14 cellular contexts compared by ENCODE assay signal in the genomic region with DNA sequence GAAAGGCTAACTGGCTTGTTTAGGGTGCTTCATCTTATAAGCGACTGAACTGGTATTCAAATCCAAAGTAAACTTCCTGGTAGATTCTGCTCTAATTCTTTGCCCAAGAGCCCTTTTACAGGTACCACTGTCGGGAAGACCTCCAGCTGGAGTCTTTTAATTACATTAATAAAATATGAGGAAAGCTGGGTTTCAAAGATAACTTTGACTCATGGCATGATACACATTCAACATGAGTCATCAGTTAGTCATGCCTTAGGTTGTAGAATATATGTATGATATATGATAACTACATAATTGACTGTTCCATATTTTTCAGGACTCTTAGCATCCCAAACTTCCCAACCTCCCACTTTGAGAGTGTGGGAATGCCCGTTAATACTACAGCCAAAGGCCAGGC. TPM values are rescaled to one million over a fixed set of nuclear protein-coding genes. Genes with fewer than 3 reads are reported as not detected.
DNase-seq lines count a peak whose midpoint lies in the region; ATAC-seq, FAIRE-seq and TF ChIP-seq lines count a peak whose summit lies in the region.
"Had no signal": no experiment of that assay in that cellular context is flagged by ENCODE, and none has a peak within 500 bp of the region (broad histone marks: within the 10 kb centered on the region; RNA-seq: fewer than 3 reads in every experiment).

No MANE protein-coding gene starts in this region.

- intact Hi-C loops in activated naive CD4-positive, alpha-beta T cell treated with anti-CD3 and anti-CD28 coated beads for 36 hours (cut with micrococcal nuclease), result loop anchor here (1.0 to 2.0 kb wide), 3 partner anchors 28 to 49 kb away; no protein-coding TSS in a partner anchor
- intact Hi-C loops in Panc1 (cut with micrococcal nuclease; ENCODE audit: unreplicated experiment), result no loop called here
- intact Hi-C loops in endothelial cell of umbilical vein (cut with micrococcal nuclease), result loop anchor here (1.0 kb wide), 2 partner anchors 29 to 104 kb away; no protein-coding TSS in a partner anchor

- H3K79me2 ChIP-seq in endothelial cell of umbilical vein (ENCODE audit: control insufficient read depth, insufficient read depth, low read length), result peaks cover 5% of the 10 kb centered on the region

- no peak overlapping the region for H3K4me3 Mint-ChIP-seq in activated naive CD4-positive, alpha-beta T cell treated with anti-CD3 and anti-CD28 coated beads for 36 hours

- BruUV-seq in Panc1 (replicated peaks; lab: Mats Ljungman, UMichigan), result no TSS peak
- BruUV-seq in endothelial cell of umbilical vein (replicated peaks; lab: Mats Ljungman, UMichigan), result no TSS peak

- peak overlapping the region in 1 of 2 donors; percentile 11 for H3K27ac Mint-ChIP-seq in activated naive CD4-positive, alpha-beta T cell treated with anti-CD3 and anti-CD28 coated beads, Interleukin-2, amount 50 U/mL, for 72 hours
- no peak overlapping the region for H3K27ac Mint-ChIP-seq in activated naive CD4-positive, alpha-beta T cell treated with anti-CD3 and anti-CD28 coated beads for 36 hours

- H3K36me3 ChIP-seq in Panc1 (ENCODE audit: control insufficient read depth, insufficient read depth, low read length) (peaks cover 6% of the 10 kb centered on the region; the same call in 1 of the 2 replicates), endothelial cell of umbilical vein (ENCODE audit: control insufficient read depth in 2 of 2, extremely low read depth in 1 of 2, insufficient read depth in 2 of 2, low read length in 2 of 2) (peaks cover 7 to 9% of the 10 kb centered on the region in 2 experiments)

- no peak for DNase-seq in activated naive CD4-positive, alpha-beta T cell treated with anti-CD3 and anti-CD28 coated beads, Interleukin-2, amount 50 U/mL, for 72 hours (ENCODE audit: low spot score in 2 of 2)
- no peak for DNase-seq in activated naive CD4-positive, alpha-beta T cell treated with anti-CD3 and anti-CD28 coated beads for 36 hours
- DNase-seq in Panc1 (ENCODE audit: low read depth, low spot score), result peak; percentile 25
- DNase-seq in endothelial cell of umbilical vein (ENCODE audit: low read depth, low spot score), result peak; percentile 76
- peak; percentile 1 for DNase-seq in stromal cell of bone marrow (ENCODE audit: low read depth)
- DNase-seq in AML-193 (lab: John Stamatoyannopoulos, UW), result no peak
- DNase-seq: activated naive CD4-positive, alpha-beta T cell; DMS79 treated with DMSO at 0.1 percent for 48 hours; H7; left lung; spleen had no signal

- H2AFZ ChIP-seq in endothelial cell of umbilical vein (ENCODE audit: low read depth, low read length), result no peak overlapping the region

- in situ Hi-C loops in Panc1 (cut with HindIII; ENCODE audit: low pct_unique_long_range_greater_than_20kb, low sequenced_read_pairs), result no loop called here

- ATAC-seq in activated naive CD4-positive, alpha-beta T cell treated with anti-CD3 and anti-CD28 coated beads, Interleukin-2, amount 50 U/mL, for 72 hours, result peak; percentile 73 to 77
- ATAC-seq in Panc1, result peak; percentile 66; the same call in 1 of the 2 replicates
- ATAC-seq in HG02571 (IDR thresholded peaks at IDR 0.05; ENCODE audit: unreplicated experiment), result no peak
- ATAC-seq in HG02884 (IDR thresholded peaks at IDR 0.05; ENCODE audit: unreplicated experiment), result no peak
- ATAC-seq: left lung had no signal

- CTCF ChIA-PET in activated naive CD4-positive, alpha-beta T cell treated with anti-CD3 and anti-CD28 coated beads for 36 hours (lab: Charles Lee), result interaction anchor here (1.5 kb wide), 1 partner anchor 129 kb away, joined by 6 read pairs; no protein-coding TSS in a partner anchor
- CTCF ChIA-PET in Panc1 (lab: Charles Lee), result no interaction called here
- CTCF ChIA-PET in endothelial cell of umbilical vein (lab: Charles Lee), result interaction anchor here (1.1 to 2.4 kb wide), 4 partner anchors 11 to 129 kb away, joined by 3 to 10 read pairs (median 7); no protein-coding TSS in a partner anchor

- no peaks in the 10 kb centered on the region for H3K9me3 Mint-ChIP-seq in activated naive CD4-positive, alpha-beta T cell treated with anti-CD3 and anti-CD28 coated beads, Interleukin-2, amount 50 U/mL, for 72 hours
- no peaks in the 10 kb centered on the region for H3K9me3 Mint-ChIP-seq in activated naive CD4-positive, alpha-beta T cell treated with anti-CD3 and anti-CD28 coated beads for 36 hours

- no peak for TF ChIP-seq POLR2A in endothelial cell of umbilical vein (IDR thresholded peaks at IDR 0.05; ENCODE audit: low read depth, low read length)

- H3K27ac ChIP-seq in Panc1 (ENCODE audit: low read length), result no peak overlapping the region
- H3K27ac ChIP-seq in endothelial cell of umbilical vein (ENCODE audit: insufficient read depth, low read depth, low read length), result peak overlapping the region; percentile 0
- H3K27ac ChIP-seq: left lung had no signal

- POLR2A ChIA-PET in Panc1 (lab: Charles Lee) (no interaction called here), endothelial cell of umbilical vein (lab: Charles Lee) (no interaction called here)

- no peaks in the 10 kb centered on the region for H3K9me3 ChIP-seq in Panc1 (ENCODE audit: control insufficient read depth, insufficient read depth, low read depth, low read length)
- no peaks in the 10 kb centered on the region for H3K9me3 ChIP-seq in endothelial cell of umbilical vein (replicated peaks; ENCODE audit: control insufficient read depth, insufficient read depth, low read length)
- H3K9me3 ChIP-seq: left lung, spleen had no signal

- H3K27me3 ChIP-seq in Panc1 (ENCODE audit: control insufficient read depth, insufficient read depth, low read length) (no peaks in the 10 kb centered on the region), endothelial cell of umbilical vein (ENCODE audit: control insufficient read depth in 2 of 2, insufficient read depth in 2 of 2, low read length in 2 of 2) (no peaks in the 10 kb centered on the region)
- H3K27me3 ChIP-seq: left lung, spleen had no signal

- H3K4me3 ChIP-seq in Panc1 (ENCODE audit: low read depth in 2 of 2, low read length in 2 of 2) (no peak overlapping the region), endothelial cell of umbilical vein (replicated peaks in 1 of 3; ENCODE audit: insufficient read depth in 1 of 3, low read depth in 1 of 3, low read length in 3 of 3) (no peak overlapping the region)
- H3K4me3 ChIP-seq: left lung, spleen had no signal

- H3K9ac ChIP-seq in endothelial cell of umbilical vein (replicated peaks; ENCODE audit: extremely low read depth, insufficient read depth, low read length), result no peak overlapping the region

- H3K4me1 ChIP-seq in Panc1 (ENCODE audit: control insufficient read depth, insufficient read depth, low read length), result peaks cover 8% of the 10 kb centered on the region
- H3K4me1 ChIP-seq in endothelial cell of umbilical vein (ENCODE audit: control insufficient read depth, extremely low read depth, insufficient read depth, low read length), result peaks cover 25% of the 10 kb centered on the region

- FAIRE-seq in endothelial cell of umbilical vein (lab: Jason Lieb, UNC), result peak; percentile 81
- FAIRE-seq: urothelium cell line had no signal

- peak overlapping the region; percentile 47 for H3K4me2 ChIP-seq in endothelial cell of umbilical vein (ENCODE audit: insufficient read depth, low read length)

- H3K9me1 ChIP-seq in endothelial cell of umbilical vein (replicated peaks; ENCODE audit: control insufficient read depth, extremely low read depth, insufficient read depth, low read length), result no peaks in the 10 kb centered on the region

- H3K36me3 Mint-ChIP-seq in activated naive CD4-positive, alpha-beta T cell treated with anti-CD3 and anti-CD28 coated beads, Interleukin-2, amount 50 U/mL, for 72 hours, result peaks cover 25% of the 10 kb centered on the region in 2 donors
- peaks cover 58% of the 10 kb centered on the region for H3K36me3 Mint-ChIP-seq in activated naive CD4-positive, alpha-beta T cell treated with anti-CD3 and anti-CD28 coated beads for 36 hours (ENCODE audit: low read depth)

- no peaks in the 10 kb centered on the region for H3K27me3 Mint-ChIP-seq in activated naive CD4-positive, alpha-beta T cell treated with anti-CD3 and anti-CD28 coated beads for 36 hours (ENCODE audit: low read depth)

- H4K20me1 ChIP-seq in endothelial cell of umbilical vein (replicated peaks; ENCODE audit: control insufficient read depth, extremely low read depth, insufficient read depth, low read length), result no peaks in the 10 kb centered on the region

- dilution Hi-C loops in endothelial cell of umbilical vein (cut with MboI; ENCODE audit: extremely low pct_ligation_motif_present, low sequenced_read_pairs), result no loop called here

- TF ChIP-seq CTCF in Panc1 (IDR thresholded peaks at IDR 0.05) (no peak), endothelial cell of umbilical vein (IDR thresholded peaks at IDR 0.05; ENCODE audit: extremely low read depth in 1 of 2, insufficient read depth in 1 of 2, low read depth in 1 of 2, low read length in 2 of 2) (no peak)

- H3K4me1 Mint-ChIP-seq in activated naive CD4-positive, alpha-beta T cell treated with anti-CD3 and anti-CD28 coated beads for 36 hours (ENCODE audit: low read depth), result peaks cover 24% of the 10 kb centered on the region

TF ChIP-seq in endothelial cell of umbilical vein, 7 proteins besides CTCF, POLR2A, EP300 and RAD21 (continues in another document):
- TF ChIP-seq, protein P1, sequence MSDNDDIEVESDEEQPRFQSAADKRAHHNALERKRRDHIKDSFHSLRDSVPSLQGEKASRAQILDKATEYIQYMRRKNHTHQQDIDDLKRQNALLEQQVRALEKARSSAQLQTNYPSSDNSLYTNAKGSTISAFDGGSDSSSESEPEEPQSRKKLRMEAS (IDR thresholded peaks at IDR 0.05; ENCODE audit: insufficient read depth, insufficient read length), result no peak
- peak; percentile 97 for TF ChIP-seq JUN (IDR thresholded peaks at IDR 0.05; ENCODE audit: borderline replicate concordance, insufficient read depth, insufficient read length, low read depth)
- TF ChIP-seq POLR2AphosphoS5 (IDR thresholded peaks at IDR 0.05; ENCODE audit: insufficient read depth, low read depth, low read length), result peak; percentile 61
- peak; percentile 81 for TF ChIP-seq GATA2 (IDR thresholded peaks at IDR 0.05; ENCODE audit: insufficient read depth, insufficient read length, low read depth, low read length)
- no peak for TF ChIP-seq MYC (IDR thresholded peaks at IDR 0.05; ENCODE audit: low read depth, low read length)

RNA-seq across cellular contexts. Expression of a gene that starts 32.3 kb away (rescaled TPM):
- total RNA-seq in activated naive CD4-positive, alpha-beta T cell treated with anti-CD3 and anti-CD28 coated beads, Interleukin-2, amount 50 U/mL, for 72 hours, result 10 to 100 TPM; 33.8 to 66.0 TPM
- 10 to 100 TPM; 22.1 to 23.3 TPM for total RNA-seq in activated naive CD4-positive, alpha-beta T cell treated with anti-CD3 and anti-CD28 coated beads for 36 hours
- total RNA-seq in Panc1 (2021; ENCODE audit: unreplicated experiment), result 18.2 TPM
- polyA plus RNA-seq in Panc1 (2012; ENCODE audit: insufficient read length), result 10.8 TPM
- 20.6 and 27.2 TPM in 2 replicates for total RNA-seq in endothelial cell of umbilical vein
- 16.2 and 18.0 TPM in 2 replicates for polyA plus RNA-seq in endothelial cell of umbilical vein
- polyA plus RNA-seq in endothelial cell of umbilical vein (2011; cell fraction: cytosol; rRNA removed), result 13.0 and 14.3 TPM in 2 replicates
- 27.9 and 31.0 TPM in 2 replicates for polyA plus RNA-seq in endothelial cell of umbilical vein (2011; cell fraction: nucleus; rRNA removed)
- polyA plus RNA-seq in endothelial cell of umbilical vein (2012), result 7.8 and 12.3 TPM in 2 replicates
- polyA minus RNA-seq in endothelial cell of umbilical vein, result 38.7 and 41.3 TPM in 2 replicates
- 22.9 TPM for polyA minus RNA-seq in endothelial cell of umbilical vein (2011; cell fraction: cytosol; rRNA and poly(A)+ RNA removed)
- 32.1 and 39.8 TPM in 2 replicates for polyA minus RNA-seq in endothelial cell of umbilical vein (2011; cell fraction: nucleus; rRNA and poly(A)+ RNA removed)

Comparison
In these comparisons a context has a peak if more than half of its experiments do, and no peak if none do; other contexts are left out.
1. ATAC-seq: peak in activated naive CD4-positive, alpha-beta T cell treated with anti-CD3 and anti-CD28 coated beads, Interleukin-2, amount 50 U/mL, for 72 hours (2 of 2) and Panc1 (single experiment); none in HG02571 (single experiment) and HG02884 (single experiment).
2. DNase-seq: peak in Panc1 (single experiment), endothelial cell of umbilical vein (single experiment) and stromal cell of bone marrow (single experiment); none in activated naive CD4-positive, alpha-beta T cell treated with anti-CD3 and anti-CD28 coated beads, Interleukin-2, amount 50 U/mL, for 72 hours (0 of 2), activated naive CD4-positive, alpha-beta T cell treated with anti-CD3 and anti-CD28 coated beads for 36 hours (single experiment) and AML-193 (0 of 2).